13 cellular contexts compared by ENCODE assay signal in the genomic region with DNA sequence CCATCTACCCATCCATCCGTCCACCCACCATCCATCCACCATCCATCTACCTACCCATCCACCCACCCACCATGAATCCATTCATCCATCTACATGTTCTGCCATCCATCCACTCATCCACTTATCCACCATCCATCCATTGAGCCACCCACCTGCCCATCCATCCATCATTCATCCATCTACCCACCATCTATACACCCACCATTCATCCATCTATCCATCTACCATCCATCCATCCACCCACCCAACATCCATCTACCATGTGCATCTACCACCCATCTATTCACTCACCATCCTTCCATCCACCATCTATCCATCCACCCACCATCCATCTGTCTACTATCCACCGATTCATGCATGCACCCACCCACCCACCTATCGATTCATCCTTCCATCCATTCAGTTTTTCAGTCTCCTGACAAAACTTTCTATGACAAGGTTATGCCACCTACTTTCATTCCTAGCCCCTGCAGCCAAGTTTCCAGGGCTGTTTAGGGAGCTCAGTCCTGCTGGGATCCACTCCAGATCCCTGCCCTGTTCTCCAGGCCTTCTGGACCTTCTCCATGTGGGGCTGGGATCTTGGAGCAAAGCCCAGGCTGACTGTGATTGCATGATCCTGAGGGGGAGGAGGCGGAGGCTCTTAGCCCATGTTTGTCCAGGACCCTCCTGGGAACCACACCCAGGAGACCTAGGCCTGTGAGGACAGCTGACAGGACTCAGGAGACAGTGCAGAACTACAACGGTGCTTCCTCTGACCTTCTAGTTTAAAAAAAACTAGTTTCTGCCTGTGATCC. TPM values are rescaled to one million over a fixed set of nuclear protein-coding genes. Genes with fewer than 3 reads are reported as not detected.
DNase-seq lines count a peak whose midpoint lies in the region; ATAC-seq and TF ChIP-seq lines count a peak whose summit lies in the region.
"Had no signal": no experiment of that assay in that cellular context is flagged by ENCODE, and none has a peak within 500 bp of the region (broad histone marks: within the 10 kb centered on the region; RNA-seq: fewer than 3 reads in every experiment).

No MANE protein-coding gene starts in this region.

- H3K4me2 ChIP-seq in fibroblast of lung (ENCODE audit: extremely low read depth, insufficient read depth, low read length) = no peak overlapping the region

- WGBS in lung, 2 donors = 65 to 82% methylated on average over 5 of the region's 5 CpGs
- 65 to 67% methylated on average over 5 of the region's 5 CpGs for WGBS in testis, 2 donors

- H3K27me3 ChIP-seq in fibroblast of lung (ENCODE audit: control insufficient read depth, insufficient read depth, low read length) (no peaks in the 10 kb centered on the region), lung (ENCODE audit: control insufficient read depth, insufficient read depth) (no peaks in the 10 kb centered on the region), testis (no peaks in the 10 kb centered on the region)
- no peaks in the 10 kb centered on the region for H3K27me3 ChIP-seq in CD4-positive, alpha-beta memory T cell (ENCODE audit: insufficient read depth, low read length)

- H3K9me3 ChIP-seq in fibroblast of lung (ENCODE audit: control insufficient read depth, insufficient read depth, low read depth, low read length) (no peaks in the 10 kb centered on the region), lung (ENCODE audit: control insufficient read depth in 2 of 2, insufficient read depth in 1 of 2, low read length in 1 of 2) (no peaks in the 10 kb centered on the region), testis (no peaks in the 10 kb centered on the region)
- H3K9me3 ChIP-seq in CD4-positive, alpha-beta memory T cell (ENCODE audit: control insufficient read depth in 1 of 2, low read length in 2 of 2) = no peaks in the 10 kb centered on the region

- peak overlapping the region in 1 of 7 donors; percentile 18 for H3K27ac Mint-ChIP-seq in CD4-positive, alpha-beta memory T cell
- H3K27ac Mint-ChIP-seq: stimulated activated effector memory CD8-positive, alpha-beta T cell treated with anti-CD3 and anti-CD28 coated beads, Interleukin-12 subunit alpha, Interleukin-12 subunit beta, amount 100 ng/mL, for 72 hours had no signal

- no peaks in the 10 kb centered on the region for H3K36me3 ChIP-seq in fibroblast of lung (ENCODE audit: control insufficient read depth, insufficient read depth, low read length)
- no peaks in the 10 kb centered on the region for H3K36me3 ChIP-seq in lung (ENCODE audit: control insufficient read depth in 2 of 2, insufficient read depth in 2 of 2, low read length in 2 of 2)
- H3K36me3 ChIP-seq in testis (ENCODE audit: low read depth, missing control alignments) = no peaks in the 10 kb centered on the region
- H3K36me3 ChIP-seq in CD4-positive, alpha-beta memory T cell (ENCODE audit: insufficient read depth, low read length) = no peaks in the 10 kb centered on the region

- intact Hi-C loops in testis (cut with DNase I; ENCODE audit: low total_unique reads) = no loop called here
- intact Hi-C loops in CD4-positive, alpha-beta memory T cell (cut with micrococcal nuclease) = no loop called here

- TF ChIP-seq CTCF in fibroblast of lung (conservative IDR thresholded peaks at IDR 0.05 in 1 of 2, IDR thresholded peaks at IDR 0.05 in 1 of 2; ENCODE audit: low read depth in 1 of 2, low read length in 2 of 2) (no peak), lung (IDR thresholded peaks at IDR 0.05; ENCODE audit: control extremely low read depth, extremely low read depth) (no peak), testis (IDR thresholded peaks at IDR 0.05) (no peak)

- H4K20me1 ChIP-seq in fibroblast of lung (ENCODE audit: control insufficient read depth, extremely low read depth, insufficient read depth, low read length) = no peaks in the 10 kb centered on the region

- H3K9me3 Mint-ChIP-seq in CD4-positive, alpha-beta memory T cell = peaks cover 0 to 3% (median 0%) of the 10 kb centered on the region in 8 donors
- H3K9me3 Mint-ChIP-seq: stimulated activated effector memory CD8-positive, alpha-beta T cell treated with anti-CD3 and anti-CD28 coated beads, Interleukin-12 subunit alpha, Interleukin-12 subunit beta, amount 100 ng/mL, for 72 hours had no signal

- POLR2A ChIA-PET in CD4-positive, alpha-beta memory T cell (lab: Charles Lee; ENCODE audit: partially characterized antibody) = no interaction called here

- no peaks in the 10 kb centered on the region for H3K79me2 ChIP-seq in fibroblast of lung (ENCODE audit: control insufficient read depth, insufficient read depth, low read length)

- H2AFZ ChIP-seq in fibroblast of lung (ENCODE audit: low read length) = no peak overlapping the region

- H3K4me1 ChIP-seq in fibroblast of lung (ENCODE audit: control insufficient read depth, extremely low read depth, insufficient read depth, low read length) = no peaks in the 10 kb centered on the region
- H3K4me1 ChIP-seq in lung (ENCODE audit: control insufficient read depth in 2 of 2, insufficient read depth in 2 of 2, low read length in 2 of 2) = peaks cover 0 to 1% of the 10 kb centered on the region in 2 donors
- H3K4me1 ChIP-seq in testis = peaks cover 8% of the 10 kb centered on the region
- no peaks in the 10 kb centered on the region for H3K4me1 ChIP-seq in CD4-positive, alpha-beta memory T cell (ENCODE audit: insufficient read depth, low read length)

- peaks cover 0 to 3% (median 1%) of the 10 kb centered on the region in 4 donors for H3K4me1 Mint-ChIP-seq in CD4-positive, alpha-beta memory T cell

- H3K9ac ChIP-seq in fibroblast of lung (ENCODE audit: insufficient read depth, low read length) = no peak overlapping the region

- no peak overlapping the region for H3K4me3 ChIP-seq in fibroblast of lung (replicated peaks in 1 of 4; ENCODE audit: control extremely low read depth in 1 of 4, insufficient read depth in 1 of 4, low read depth in 3 of 4, low read length in 4 of 4)
- no peak overlapping the region for H3K4me3 ChIP-seq in lung
- no peak overlapping the region for H3K4me3 ChIP-seq in testis
- no peak overlapping the region for H3K4me3 ChIP-seq in CD4-positive, alpha-beta memory T cell (ENCODE audit: low read length in 2 of 2)

- CTCF ChIA-PET in CD4-positive, alpha-beta memory T cell (lab: Charles Lee; ENCODE audit: partially characterized antibody) = no interaction called here

- TF ChIP-seq POLR2A in testis (IDR thresholded peaks at IDR 0.05) = no peak

- peaks cover 0 to 5% of the 10 kb centered on the region in 2 donors for H3K27me3 Mint-ChIP-seq in CD4-positive, alpha-beta memory T cell

- no peak overlapping the region for H3K4me3 Mint-ChIP-seq in CD4-positive, alpha-beta memory T cell
- H3K4me3 Mint-ChIP-seq: stimulated activated effector memory CD8-positive, alpha-beta T cell treated with anti-CD3 and anti-CD28 coated beads, Interleukin-12 subunit alpha, Interleukin-12 subunit beta, amount 100 ng/mL, for 72 hours had no signal

- ATAC-seq in lung (ENCODE audit: insufficient read depth, low FRiP score) (no peak), GM18909 (IDR thresholded peaks at IDR 0.05; ENCODE audit: poor library complexity, unreplicated experiment) (no peak)

- H3K36me3 Mint-ChIP-seq in CD4-positive, alpha-beta memory T cell = no peaks in the 10 kb centered on the region
- H3K36me3 Mint-ChIP-seq: stimulated activated effector memory CD8-positive, alpha-beta T cell treated with anti-CD3 and anti-CD28 coated beads, Interleukin-12 subunit alpha, Interleukin-12 subunit beta, amount 100 ng/mL, for 72 hours had no signal

- DNase-seq in NCI-H446 treated with DMSO at 0.1 percent for 48 hours (lab: John Stamatoyannopoulos, UW) = peak; percentile 0
- DNase-seq in fibroblast of lung (ENCODE audit: low read depth in 2 of 2) = peak; percentile 63 to 80
- DNase-seq in lung (ENCODE audit: low spot score) = peak; percentile 66
- peak; percentile 72 for DNase-seq in testis
- DNase-seq in CD4-positive, alpha-beta memory T cell = no peak
- no peak for DNase-seq in activated effector memory CD4-positive, alpha-beta T cell treated with anti-CD3 and anti-CD28 coated beads, Interleukin-2, amount 50 U/mL, for 16 hours
- DNase-seq in NCI-H146 (lab: John Stamatoyannopoulos, UW) = no peak
- DNase-seq: activated effector memory CD4-positive, alpha-beta T cell treated with Interleukin-2 at 50 U/mL for 16 hours; H7; NCI-H1105; stimulated activated CD4-positive, alpha-beta T cell treated with anti-CD3 and anti-CD28 coated beads, Interleukin-12 subunit alpha, Interleukin-12 subunit beta, amount 100 ng/mL, for 4 hours had no signal

- no peak overlapping the region for H3K27ac ChIP-seq in fibroblast of lung (ENCODE audit: insufficient read depth, low read length)
- no peak overlapping the region for H3K27ac ChIP-seq in lung (ENCODE audit: low read depth in 1 of 2, low read length in 1 of 2)
- no peak overlapping the region for H3K27ac ChIP-seq in testis
- H3K27ac ChIP-seq in CD4-positive, alpha-beta memory T cell (ENCODE audit: low read depth, low read length) = no peak overlapping the region

RNA-seq across cellular contexts. Expression of a gene that starts 27.4 kb away (rescaled TPM):
- total RNA-seq in fibroblast of lung (under 0.01 and 0.26 TPM in 2 replicates), lung (under 1 TPM; 0.21 to 0.77 TPM), testis (1 to 10 TPM in 1 of 2 donors, under 1 TPM in 1; 0.87 to 1.2 TPM)
- polyA plus RNA-seq in fibroblast of lung (0.05 and 0.10 TPM in 2 replicates), lung (under 1 TPM; 0.06 to 0.24 TPM), testis (ENCODE audit: insufficient read depth, low read depth, low replicate concordance) (0.62 TPM)
- not detected in 2 replicates for polyA plus RNA-seq in fibroblast of lung (2012)
- polyA minus RNA-seq in fibroblast of lung (ENCODE audit: low replicate concordance) = not detected in 2 replicates
- total RNA-seq in CD4-positive, alpha-beta memory T cell = not detected
- polyA plus RNA-seq in CD4-positive, alpha-beta memory T cell = not detected

RNA-seq across cellular contexts. Expression of a gene that starts 48.9 kb away (rescaled TPM):
- 5.1 and 5.6 TPM in 2 replicates for total RNA-seq in fibroblast of lung
- 2.9 and 3.3 TPM in 2 replicates for polyA plus RNA-seq in fibroblast of lung
- 1.2 and 1.3 TPM in 2 replicates for polyA plus RNA-seq in fibroblast of lung (2012)
- 3.7 and 6.9 TPM in 2 replicates for polyA minus RNA-seq in fibroblast of lung (ENCODE audit: low replicate concordance)
- total RNA-seq in lung = 1 to 10 TPM; 7.4 to 9.0 TPM
- 1 to 10 TPM in 1 of 2 donors, under 1 TPM in 1; 0.76 to 1.4 TPM for polyA plus RNA-seq in lung
- total RNA-seq in testis = 10 to 100 TPM; 10.7 to 10.9 TPM
- polyA plus RNA-seq in testis (ENCODE audit: insufficient read depth, low read depth, low replicate concordance) = 2.4 TPM
- 10 to 100 TPM in 1 of 2 experiments, 1 to 10 TPM in 1; 9.5 to 10.8 TPM for total RNA-seq in CD4-positive, alpha-beta memory T cell
- 1 to 10 TPM in 1 of 2 donors, under 1 TPM in 1; 0.97 to 2.8 TPM for polyA plus RNA-seq in CD4-positive, alpha-beta memory T cell

Comparison
In these comparisons a context has a peak if more than half of its experiments do, and no peak if none do; other contexts are left out.
1. DNase-seq: peak in NCI-H446 treated with DMSO at 0.1 percent for 48 hours (single experiment), fibroblast of lung (2 of 2), lung (single experiment) and testis (single experiment); none in CD4-positive, alpha-beta memory T cell (0 of 5), activated effector memory CD4-positive, alpha-beta T cell treated with anti-CD3 and anti-CD28 coated beads, Interleukin-2, amount 50 U/mL, for 16 hours (single experiment) and NCI-H146 (single experiment).